8 cellular contexts compared by ENCODE assay signal in genomic region chr19:34365463-34366401, GRCh38. TPM values are rescaled to one million over a fixed set of nuclear protein-coding genes. Genes with fewer than 3 reads are reported as not detected.
A peak's percentile ranks its signal among the peaks of the same experiment; 100 is the strongest.
DNase-seq lines count a peak whose midpoint lies in the region; ATAC-seq, FAIRE-seq and TF ChIP-seq lines count a peak whose summit lies in the region.

No MANE protein-coding gene starts in this region.

- H3K27ac ChIP-seq in kidney (ENCODE audit: low read depth in 2 of 2, low read length in 2 of 2): peak overlapping the region; percentile 71 to 73

- FAIRE-seq in kidney (lab: Jason Lieb, UNC): no peak

- H3K4me1 ChIP-seq in kidney (ENCODE audit: control insufficient read depth in 1 of 2, insufficient read depth in 1 of 2, low read depth in 1 of 2, low read length in 2 of 2): peaks cover 4 to 25% of the 10 kb centered on the region in 2 donors

- peak overlapping the region; percentile 78 to 89 for H3K4me3 ChIP-seq in kidney (ENCODE audit: low read length in 2 of 2)

- peaks cover 16 to 24% of the 10 kb centered on the region in 2 donors for H3K36me3 ChIP-seq in kidney (ENCODE audit: control insufficient read depth in 1 of 2, insufficient read depth in 2 of 2, low read length in 2 of 2)

- TF ChIP-seq CTCF in kidney (IDR thresholded peaks at IDR 0.05; ENCODE audit: borderline replicate concordance, extremely low read depth, insufficient read depth) (no peak), GM20000 (IDR thresholded peaks at IDR 0.05; ENCODE audit: extremely low read depth, missing control alignments) (no peak)

- peak; percentile 12 for ATAC-seq in HG02798 (IDR thresholded peaks at IDR 0.05; ENCODE audit: poor library complexity, unreplicated experiment)

- intact Hi-C loops in kidney (cut with DNase I): no loop called here

- peak; percentile 36 for DNase-seq in EL
- DNase-seq in RKO (ENCODE audit: low spot score): peak; percentile 48
- DNase-seq in cerebellar cortex (ENCODE audit: low spot score): peak; percentile 51
- DNase-seq in kidney: peak; percentile 85
- peak; percentile 31 to 47 for DNase-seq in stimulated activated CD4-positive, alpha-beta T cell treated with anti-CD3 and anti-CD28 coated beads, Interleukin-2, amount 100 ng/mL, for 24 hours
- DNase-seq in pons (ENCODE audit: low spot score): no peak
- DNase-seq in GM20000 (ENCODE audit: low spot score): no peak

- H3K9ac ChIP-seq in kidney (ENCODE audit: low read length in 2 of 2): peak overlapping the region; percentile 52 to 82

- no peaks in the 10 kb centered on the region for H3K9me3 ChIP-seq in kidney (ENCODE audit: control insufficient read depth in 1 of 2, low read length in 2 of 2)

RNA-seq across cellular contexts. Expression of gene GPI, which starts 0.7 kb away (rescaled TPM):
- total RNA-seq in kidney: 257 TPM
- polyA plus RNA-seq in kidney (ENCODE audit: insufficient read depth, low read depth, low replicate concordance): 315 TPM

RNA-seq across cellular contexts. Expression of gene PDCD2L, which starts 38.5 kb away (rescaled TPM):
- 6.7 TPM for total RNA-seq in kidney
- polyA plus RNA-seq in kidney (ENCODE audit: insufficient read depth, low read depth, low replicate concordance): 5.5 TPM

Comparison
In these comparisons a context has a peak if more than half of its experiments do, and no peak if none do; other contexts are left out.
1. DNase-seq: peak in EL (single experiment), RKO (single experiment), cerebellar cortex (single experiment), kidney (single experiment) and stimulated activated CD4-positive, alpha-beta T cell treated with anti-CD3 and anti-CD28 coated beads, Interleukin-2, amount 100 ng/mL, for 24 hours (2 of 2); none in pons (single experiment) and GM20000 (single experiment).